ENCODE assay signal across 8 cellular contexts in genomic region chr21:32412998-32413504, GRCh38. TPM values are rescaled to one million over a fixed set of nuclear protein-coding genes. Genes with fewer than 3 reads are reported as not detected.
DNase-seq lines count a peak whose midpoint lies in the region; ATAC-seq and TF ChIP-seq lines count a peak whose summit lies in the region.

No MANE protein-coding gene starts in this region.

- no peaks in the 10 kb centered on the region for H3K9me3 ChIP-seq in Peyer's patch
- H3K9me3 ChIP-seq in duodenal mucosa (ENCODE audit: control insufficient read depth in 1 of 2, low read length in 2 of 2): no peaks in the 10 kb centered on the region
- H3K9me3 ChIP-seq in mononuclear cell (ENCODE audit: low read depth, low read length): no peaks in the 10 kb centered on the region
- H3K9me3 ChIP-seq in upper lobe of left lung: no peaks in the 10 kb centered on the region

- ATAC-seq in upper lobe of left lung (ENCODE audit: low FRiP score in 2 of 2): peak; percentile 31 to 41
- no peak for ATAC-seq in HG03457 (IDR thresholded peaks at IDR 0.05; ENCODE audit: unreplicated experiment)

- peaks cover 0 to 11% (median 2%) of the 10 kb centered on the region in 4 donors for H3K4me1 ChIP-seq in Peyer's patch
- peaks cover 16 to 23% of the 10 kb centered on the region in 2 donors for H3K4me1 ChIP-seq in duodenal mucosa (ENCODE audit: control insufficient read depth in 1 of 2, insufficient read depth in 2 of 2, low read length in 2 of 2)
- peaks cover 25% of the 10 kb centered on the region for H3K4me1 ChIP-seq in mononuclear cell (ENCODE audit: insufficient read depth, low read length)
- H3K4me1 ChIP-seq in upper lobe of left lung: peaks cover 29 to 56% (median 37%) of the 10 kb centered on the region in 4 donors

- TF ChIP-seq CTCF in Peyer's patch (IDR thresholded peaks at IDR 0.05) (no peak), upper lobe of left lung (IDR thresholded peaks at IDR 0.05) (no peak)

- TF ChIP-seq EP300 in upper lobe of left lung (IDR thresholded peaks at IDR 0.05): peak in 1 of 4 donors; percentile 47

- H3K27me3 ChIP-seq in Peyer's patch (no peaks in the 10 kb centered on the region), duodenal mucosa (ENCODE audit: control insufficient read depth in 1 of 2, insufficient read depth in 2 of 2, low read length in 2 of 2) (no peaks in the 10 kb centered on the region), mononuclear cell (ENCODE audit: insufficient read depth, low read length) (no peaks in the 10 kb centered on the region), upper lobe of left lung (no peaks in the 10 kb centered on the region)

- peak overlapping the region; percentile 50 to 90 (median 82) for H3K4me3 ChIP-seq in Peyer's patch
- peak overlapping the region; percentile 81 to 86 for H3K4me3 ChIP-seq in duodenal mucosa (ENCODE audit: low read depth in 1 of 2, low read length in 2 of 2)
- H3K4me3 ChIP-seq in mononuclear cell (ENCODE audit: low read length): peak overlapping the region; percentile 59
- peak overlapping the region; percentile 58 to 77 (median 74) for H3K4me3 ChIP-seq in upper lobe of left lung

- H3K27ac ChIP-seq in Peyer's patch (peak overlapping the region; percentile 78 to 97 (median 93)), duodenal mucosa (ENCODE audit: low read depth, low read length) (peak overlapping the region; percentile 88), upper lobe of left lung (peak overlapping the region; percentile 97 to 99 (median 98))

- no peaks in the 10 kb centered on the region for H3K36me3 ChIP-seq in Peyer's patch
- no peaks in the 10 kb centered on the region for H3K36me3 ChIP-seq in duodenal mucosa (ENCODE audit: control insufficient read depth in 1 of 2, insufficient read depth in 2 of 2, low read length in 2 of 2)
- peaks cover 0 to 19% (median 0%) of the 10 kb centered on the region in 4 donors for H3K36me3 ChIP-seq in upper lobe of left lung

- H3K9ac ChIP-seq in duodenal mucosa (ENCODE audit: low read depth in 1 of 2, low read length in 2 of 2): peak overlapping the region; percentile 55 to 80

- peak in 1 of 2 donors; percentile 45 for TF ChIP-seq POLR2A in Peyer's patch (IDR thresholded peaks at IDR 0.05)
- TF ChIP-seq POLR2A in upper lobe of left lung (IDR thresholded peaks at IDR 0.05): no peak

- DNase-seq in COR-L47 (lab: John Stamatoyannopoulos, UW) (peak; percentile 20), Peyer's patch (peak in 2 of 3 donors; percentile 72 to 73), upper lobe of left lung (peak; percentile 73 to 87), NCI-H1417 treated with DMSO at 0.1 percent for 48 hours (lab: John Stamatoyannopoulos, UW) (no peak), UCSD-AML1 (lab: John Stamatoyannopoulos, UW; ENCODE audit: unreplicated experiment) (no peak)

- WGBS in upper lobe of left lung, 2 donors: 9% methylated on average over 6 to 31 of the region's 33 CpGs

RNA-seq across cellular contexts. Expression of gene EVA1C, which starts 0.5 kb away (rescaled TPM):
- total RNA-seq in Peyer's patch (10 to 100 TPM; 22.4 to 35.1 (median 30.3) TPM), mononuclear cell (4.9 TPM), upper lobe of left lung (10 to 100 TPM; 40.2 to 75.6 (median 55.7) TPM)

RNA-seq across cellular contexts. Expression of gene URB1, which starts 20.2 kb away (rescaled TPM):
- total RNA-seq in Peyer's patch (10 to 100 TPM in 3 of 4 donors, 1 to 10 TPM in 1; 4.4 to 14.9 (median 11.0) TPM), mononuclear cell (3.5 TPM), upper lobe of left lung (10 to 100 TPM in 5 of 6 donors, 1 to 10 TPM in 1; 9.3 to 23.0 (median 14.1) TPM)

Comparison
In these comparisons a context has a peak if more than half of its experiments do, and no peak if none do; other contexts are left out.
1. DNase-seq: peak in COR-L47 (single experiment), Peyer's patch (2 of 3) and upper lobe of left lung (2 of 2); none in NCI-H1417 treated with DMSO at 0.1 percent for 48 hours (single experiment) and UCSD-AML1 (single experiment).
2. Peak in every context shown above with its lines, with median percentiles within 50 percentile points of each other: H3K27ac ChIP-seq and H3K4me3 ChIP-seq.